ENCODE assay signal across 10 cellular contexts in genomic region chr3:177145402-177145801, GRCh38. TPM values are rescaled to one million over a fixed set of nuclear protein-coding genes. Genes with fewer than 3 reads are reported as not detected.
DNase-seq lines count a peak whose midpoint lies in the region; ATAC-seq and TF ChIP-seq lines count a peak whose summit lies in the region.
"Had no signal": no experiment of that assay in that cellular context is flagged by ENCODE, and none has a peak within 500 bp of the region (broad histone marks: within the 10 kb centered on the region; RNA-seq: fewer than 3 reads in every experiment).

No MANE protein-coding gene starts in this region.

- DNase-seq in Calu3 = no peak
- DNase-seq in activated naive CD8-positive, alpha-beta T cell treated with anti-CD3 and anti-CD28 coated beads for 36 hours = no peak
- DNase-seq in GM19240 (ENCODE audit: insufficient read length, low spot score) = no peak
- no peak for DNase-seq in NCI-H526 (lab: John Stamatoyannopoulos, UW)
- DNase-seq in mucosa of descending colon = no peak
- DNase-seq: amniotic stem cell, foreskin melanocyte had no signal

- peaks cover 75% of the 10 kb centered on the region for H3K4me1 Mint-ChIP-seq in Calu3 (ENCODE audit: low read depth, unreplicated experiment)
- H3K4me1 Mint-ChIP-seq in activated naive CD8-positive, alpha-beta T cell treated with anti-CD3 and anti-CD28 coated beads for 36 hours = peaks cover 60% of the 10 kb centered on the region

- no peak overlapping the region for H3K4me3 ChIP-seq in mucosa of descending colon

- H3K4me1 ChIP-seq in mucosa of descending colon (ENCODE audit: low read depth) = peaks cover 38% of the 10 kb centered on the region

- CTCF ChIA-PET in Calu3 (lab: Charles Lee) = interaction anchor here (0.5 to 1.6 kb wide), 4 partner anchors 14 to 508 kb away, joined by 3 to 7 read pairs (median 4); no protein-coding TSS in a partner anchor

- H3K9me3 Mint-ChIP-seq in Calu3 (ENCODE audit: low read depth, unreplicated experiment) = no peaks in the 10 kb centered on the region
- H3K9me3 Mint-ChIP-seq in activated naive CD8-positive, alpha-beta T cell treated with anti-CD3 and anti-CD28 coated beads for 36 hours = no peaks in the 10 kb centered on the region

- H3K27ac Mint-ChIP-seq in Calu3 (ENCODE audit: unreplicated experiment) = peak overlapping the region; percentile 85
- peak overlapping the region; percentile 83 for H3K27ac Mint-ChIP-seq in activated naive CD8-positive, alpha-beta T cell treated with anti-CD3 and anti-CD28 coated beads for 36 hours

- intact Hi-C loops in Calu3 (cut with micrococcal nuclease; ENCODE audit: unreplicated experiment) = no loop called here
- intact Hi-C loops in mucosa of descending colon (cut with DNase I, micrococcal nuclease) = no loop called here

- peak overlapping the region; percentile 27 for H3K4me3 Mint-ChIP-seq in Calu3 (ENCODE audit: low read depth, unreplicated experiment)
- H3K4me3 Mint-ChIP-seq in activated naive CD8-positive, alpha-beta T cell treated with anti-CD3 and anti-CD28 coated beads for 36 hours = peak overlapping the region; percentile 29

- no peaks in the 10 kb centered on the region for H3K36me3 ChIP-seq in mucosa of descending colon (ENCODE audit: low read depth)

- BruUV-seq in Calu3 (replicated peaks; lab: Mats Ljungman, UMichigan) = no TSS peak

- ATAC-seq in GM19324 (IDR thresholded peaks at IDR 0.05; ENCODE audit: low FRiP score, unreplicated experiment) = peak; percentile 15
- ATAC-seq in HG03439 (IDR thresholded peaks at IDR 0.05; ENCODE audit: unreplicated experiment) = peak; percentile 17
- no peak for ATAC-seq in HG03095 (IDR thresholded peaks at IDR 0.05; ENCODE audit: unreplicated experiment)
- no peak for ATAC-seq in mucosa of descending colon

- no peak for TF ChIP-seq CTCF in Calu3 (IDR thresholded peaks at IDR 0.05; ENCODE audit: unreplicated experiment)
- TF ChIP-seq CTCF in mucosa of descending colon (IDR thresholded peaks at IDR 0.05) = no peak

- H3K9me3 ChIP-seq in mucosa of descending colon = no peaks in the 10 kb centered on the region

- H3K36me3 Mint-ChIP-seq in Calu3 (ENCODE audit: insufficient read depth, unreplicated experiment) = peaks cover 25% of the 10 kb centered on the region
- peaks cover 26% of the 10 kb centered on the region for H3K36me3 Mint-ChIP-seq in activated naive CD8-positive, alpha-beta T cell treated with anti-CD3 and anti-CD28 coated beads for 36 hours

- no peaks in the 10 kb centered on the region for H3K27me3 Mint-ChIP-seq in Calu3 (ENCODE audit: unreplicated experiment)
- H3K27me3 Mint-ChIP-seq in activated naive CD8-positive, alpha-beta T cell treated with anti-CD3 and anti-CD28 coated beads for 36 hours = no peaks in the 10 kb centered on the region

RNA-seq across cellular contexts. Expression of gene TBL1XR1, which starts 51.9 kb away (rescaled TPM):
- 199 and 206 TPM in 2 replicates for total RNA-seq in Calu3 (2022)
- total RNA-seq in activated naive CD8-positive, alpha-beta T cell treated with anti-CD3 and anti-CD28 coated beads for 36 hours = 100 to 1,000 TPM; 204 to 227 TPM
- 100 to 1,000 TPM; 175 to 200 (median 178) TPM for total RNA-seq in mucosa of descending colon

Comparison
In these comparisons a context has a peak if more than half of its experiments do, and no peak if none do; other contexts are left out.
1. ATAC-seq: peak in GM19324 (single experiment) and HG03439 (single experiment); none in HG03095 (single experiment) and mucosa of descending colon (single experiment).